ENCODE assay signal across 16 cellular contexts in genomic region chr14:75224561-75224960, GRCh38. TPM values are rescaled to one million over a fixed set of nuclear protein-coding genes. Genes with fewer than 3 reads are reported as not detected.
DNase-seq lines count a peak whose midpoint lies in the region; ATAC-seq and TF ChIP-seq lines count a peak whose summit lies in the region.
"Had no signal": no experiment of that assay in that cellular context is flagged by ENCODE, and none has a peak within 500 bp of the region (broad histone marks: within the 10 kb centered on the region; RNA-seq: fewer than 3 reads in every experiment).

No MANE protein-coding gene starts in this region.

- no peak overlapping the region for H3K23ac ChIP-seq in mesenchymal stem cell (ENCODE audit: low read length in 2 of 2)

- H2AK5ac ChIP-seq in mesenchymal stem cell (ENCODE audit: low read length, severe bottlenecking) = no peak overlapping the region

- POLR2A ChIA-PET in OCI-LY7 (lab: Charles Lee) = interaction anchor here (0.6 to 2.4 kb wide), 4 partner anchors 10 to 78 kb away, joined by 3 to 6 read pairs (median 4); no protein-coding TSS in a partner anchor

- H3K4me2 ChIP-seq in OCI-LY7 (ENCODE audit: low read length) (peak overlapping the region; percentile 60), mesenchymal stem cell (ENCODE audit: low read length, poor library complexity, severe bottlenecking) (no peak overlapping the region)
- H3K4me2 ChIP-seq: A549 had no signal

- no peak overlapping the region for H4K8ac ChIP-seq in mesenchymal stem cell (ENCODE audit: low read length)

- H3K4ac ChIP-seq in mesenchymal stem cell (ENCODE audit: low read depth in 1 of 2, low read length in 2 of 2) = no peak overlapping the region

- H2BK15ac ChIP-seq in mesenchymal stem cell (ENCODE audit: low read depth, poor library complexity, severe bottlenecking) = no peak overlapping the region

- H3K4me3 ChIP-seq in OCI-LY7 (ENCODE audit: low read depth, low read length, poor library complexity, severe bottlenecking) (no peak overlapping the region), choroid plexus epithelial cell (ENCODE audit: low read depth, low read length) (no peak overlapping the region), mesenchymal stem cell (ENCODE audit: insufficient read depth in 1 of 2, low read depth in 1 of 2, low read length in 2 of 2) (no peak overlapping the region)
- H3K4me3 ChIP-seq: A549 had no signal

- H3K27me3 ChIP-seq in mesenchymal stem cell (ENCODE audit: control insufficient read depth in 1 of 2, insufficient read depth in 1 of 2, low read length in 2 of 2) = peaks cover 0 to 7% of the 10 kb centered on the region in 2 experiments

- H3K27ac ChIP-seq in OCI-LY7 (ENCODE audit: low read depth, low read length, poor library complexity, severe bottlenecking) (no peak overlapping the region), mesenchymal stem cell (ENCODE audit: low read length, poor library complexity, severe bottlenecking) (no peak overlapping the region)
- H3K27ac ChIP-seq: A549 had no signal

- H2AFZ ChIP-seq in OCI-LY7 (ENCODE audit: low read length) (no peak overlapping the region; the same call in 1 of the 2 replicates), mesenchymal stem cell (ENCODE audit: low read depth, low read length) (no peak overlapping the region)

- H3K18ac ChIP-seq in mesenchymal stem cell (ENCODE audit: low read depth in 1 of 2, low read length in 2 of 2) = no peak overlapping the region

- WGBS in mesenchymal stem cell = 86% methylated on average over 1 of the region's 2 CpGs

- no peaks in the 10 kb centered on the region for H3K9me2 ChIP-seq in OCI-LY7 (ENCODE audit: insufficient read depth, low read length)

- H3K9me3 ChIP-seq in OCI-LY7 (ENCODE audit: low read length) (no peaks in the 10 kb centered on the region), mesenchymal stem cell (ENCODE audit: control insufficient read depth, low read length) (no peaks in the 10 kb centered on the region)
- H3K9me3 ChIP-seq: A549 had no signal

- H2BK120ac ChIP-seq in mesenchymal stem cell (ENCODE audit: low read depth, low read length) = no peak overlapping the region

- peaks cover 58% of the 10 kb centered on the region for H3K4me1 ChIP-seq in OCI-LY7 (ENCODE audit: insufficient read depth, low read length, poor library complexity, severe bottlenecking)
- peaks cover 11% of the 10 kb centered on the region for H3K4me1 ChIP-seq in mesenchymal stem cell (ENCODE audit: control insufficient read depth, insufficient read depth, low read depth, low read length)
- H3K4me1 ChIP-seq: A549 had no signal

- intact Hi-C loops in OCI-LY7 (cut with micrococcal nuclease; ENCODE audit: unreplicated experiment) = no loop called here

- no TSS peak for BruUV-seq in OCI-LY7 (replicated peaks; lab: Mats Ljungman, UMichigan)

- H4K91ac ChIP-seq in mesenchymal stem cell (ENCODE audit: low read length) = no peak overlapping the region

- no peak overlapping the region for H2BK12ac ChIP-seq in mesenchymal stem cell (ENCODE audit: low read length in 2 of 2)

- DNase-seq in EH (ENCODE audit: low read depth) = peak; percentile 41
- DNase-seq in OCI-LY7 (ENCODE audit: low spot score) = no peak
- peak; percentile 24 for DNase-seq in choroid plexus epithelial cell (ENCODE audit: low read depth)
- peak; percentile 53 for DNase-seq in mesenchymal stem cell
- DNase-seq in superior temporal gyrus (ENCODE audit: extremely low spot score) = no peak
- DNase-seq: DMS79 treated with DMSO at 0.1 percent for 48 hours, GF-D8, Karpas-422, NCI-H1105, NCI-H1694 treated with DMSO at 0.1 percent for 48 hours, NCI-H226, NCI-H524 treated with DMSO at 0.1 percent for 48 hours, SIG-M5 had no signal

- ATAC-seq in HG03025 (IDR thresholded peaks at IDR 0.05; ENCODE audit: low FRiP score, unreplicated experiment) (no peak), HG02981 (IDR thresholded peaks at IDR 0.05; ENCODE audit: unreplicated experiment) (no peak)
- ATAC-seq: A549 had no signal

- H2BK5ac ChIP-seq in mesenchymal stem cell (ENCODE audit: low read depth, low read length, poor library complexity, severe bottlenecking) = no peak overlapping the region

- no peak overlapping the region for H3K14ac ChIP-seq in mesenchymal stem cell (ENCODE audit: low read length in 2 of 2)

- TF ChIP-seq CTCF in OCI-LY7 (conservative IDR thresholded peaks at IDR 0.05; ENCODE audit: low read length) (no peak), choroid plexus epithelial cell (conservative IDR thresholded peaks at IDR 0.05; ENCODE audit: low read depth, low read length) (no peak)

- no peaks in the 10 kb centered on the region for H3K79me2 ChIP-seq in OCI-LY7 (ENCODE audit: insufficient read depth, low read depth, low read length)

- H3K9ac ChIP-seq in mesenchymal stem cell (ENCODE audit: low read length) = no peak overlapping the region

- CTCF ChIA-PET in OCI-LY7 (lab: Charles Lee; ENCODE audit: unreplicated experiment) = interaction anchor here (1.0 kb wide), 1 partner anchor 15 kb away, joined by 3 read pairs; no protein-coding TSS in a partner anchor

- H3K36me3 ChIP-seq in OCI-LY7 (ENCODE audit: insufficient read depth, low read length) = no peaks in the 10 kb centered on the region
- H3K36me3 ChIP-seq in mesenchymal stem cell (ENCODE audit: control insufficient read depth in 1 of 2, insufficient read depth in 2 of 2, low read depth in 1 of 2, low read length in 2 of 2) = no peaks in the 10 kb centered on the region

- no peaks in the 10 kb centered on the region for H3K79me1 ChIP-seq in mesenchymal stem cell (replicated peaks; ENCODE audit: low read length, poor library complexity, severe bottlenecking)

- no peaks in the 10 kb centered on the region for H4K20me1 ChIP-seq in OCI-LY7 (ENCODE audit: insufficient read depth, low read length)

RNA-seq across cellular contexts. Expression of gene TMED10, which starts 48.1 kb away (rescaled TPM):
- total RNA-seq in OCI-LY7 (2014; rRNA removed; shearing (Covaris generic)) = 63.1 and 129 TPM in 2 replicates
- 221 and 232 TPM in 2 replicates for total RNA-seq in OCI-LY7 (2022)
- 426 TPM for polyA plus RNA-seq in mesenchymal stem cell (2013, experiment 1 of 2)
- polyA plus RNA-seq in mesenchymal stem cell (2013, experiment 2 of 2) = 426 TPM

RNA-seq across cellular contexts. Expression of gene FOS, which starts 54.1 kb away (rescaled TPM):
- total RNA-seq in OCI-LY7 (2014; rRNA removed; shearing (Covaris generic)) = 12.4 and 16.9 TPM in 2 replicates
- 3.3 and 4.6 TPM in 2 replicates for total RNA-seq in OCI-LY7 (2022)
- polyA plus RNA-seq in mesenchymal stem cell (2013, experiment 1 of 2) = 587 TPM
- 551 TPM for polyA plus RNA-seq in mesenchymal stem cell (2013, experiment 2 of 2)

Comparison
In these comparisons a context has a peak if more than half of its experiments do, and no peak if none do; other contexts are left out.
1. DNase-seq: peak in EH (single experiment), choroid plexus epithelial cell (single experiment) and mesenchymal stem cell (single experiment); none in OCI-LY7 (single experiment) and superior temporal gyrus (single experiment).